8 cellular contexts compared by ENCODE assay signal in the genomic region with DNA sequence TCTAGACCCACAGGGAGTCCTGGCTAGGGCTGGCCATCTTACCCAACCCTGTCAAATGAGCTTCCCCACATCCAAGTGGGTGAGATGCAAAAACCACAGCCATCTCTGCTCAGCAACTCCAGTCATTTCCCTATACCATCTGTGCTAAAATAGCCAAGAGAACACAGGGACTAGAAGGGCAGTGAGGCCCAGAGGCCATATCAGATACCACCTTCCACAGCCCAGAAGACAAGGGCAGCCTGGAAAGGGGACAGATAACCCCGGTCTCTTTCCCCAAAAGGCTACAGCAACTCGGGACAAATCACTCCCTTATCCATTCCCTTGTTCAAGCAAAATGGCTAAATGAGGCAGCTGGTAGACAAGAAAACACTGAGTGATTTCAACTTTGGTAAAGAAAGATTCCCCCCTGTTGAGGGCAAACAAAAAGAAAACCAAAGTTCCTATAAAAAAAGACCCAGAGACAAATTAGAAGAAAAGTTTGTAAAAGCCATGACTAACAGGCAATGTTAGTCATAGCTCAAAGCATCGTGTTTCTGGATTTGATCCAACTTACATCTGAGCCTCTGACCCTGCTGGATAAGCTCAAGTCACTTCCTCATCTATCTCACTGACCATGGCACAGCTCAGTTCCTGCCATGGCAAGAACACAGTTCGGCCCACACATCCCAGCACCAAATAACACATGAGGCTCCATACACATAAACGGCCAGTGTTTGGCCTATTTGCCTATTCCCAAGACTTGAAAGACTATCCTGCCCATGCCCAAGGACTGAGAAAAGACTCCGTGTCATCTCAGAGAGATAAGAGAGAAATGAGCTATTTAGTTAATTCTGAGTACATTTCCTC. TPM values are rescaled to one million over a fixed set of nuclear protein-coding genes. Genes with fewer than 3 reads are reported as not detected.
DNase-seq lines count a peak whose midpoint lies in the region; ATAC-seq, FAIRE-seq and TF ChIP-seq lines count a peak whose summit lies in the region.

No MANE protein-coding gene starts in this region.

- no peaks in the 10 kb centered on the region for H4K20me1 ChIP-seq in astrocyte (ENCODE audit: insufficient read depth, low read length)

- H3K9me3 ChIP-seq in A549, result no peaks in the 10 kb centered on the region
- no peaks in the 10 kb centered on the region for H3K9me3 ChIP-seq in astrocyte (ENCODE audit: insufficient read depth, low read depth, low read length)
- H3K9me3 ChIP-seq in right lobe of liver, result no peaks in the 10 kb centered on the region

- CTCF ChIA-PET in A549 (lab: Yijun Ruan, JAX), result interaction anchor here (1.0 to 4.1 kb wide), 11 partner anchors 18 to 174 kb away, joined by 3 to 13 read pairs (median 6); a partner anchor contains a TSS

- intact Hi-C loops in right lobe of liver (cut with DNase I), result no loop called here

- peaks cover 8% of the 10 kb centered on the region for H3K27me3 Mint-ChIP-seq in astrocyte (ENCODE audit: low read depth, unreplicated experiment)

- H3K27me3 ChIP-seq in astrocyte (ENCODE audit: insufficient read depth, low read length) (no peaks in the 10 kb centered on the region), right lobe of liver (no peaks in the 10 kb centered on the region)

- no peak for TF ChIP-seq EP300 in A549 (IDR thresholded peaks at IDR 0.05)

- POLR2A ChIA-PET in A549 (lab: Yijun Ruan, JAX), result interaction anchor here (1.6 kb wide), 1 partner anchor 39 kb away, joined by 9 read pairs; no protein-coding TSS in a partner anchor

- peak; percentile 55 to 87 for DNase-seq in A549 (ENCODE audit: low read depth in 1 of 2, low spot score in 1 of 2)
- DNase-seq in HUDEP-2 (lab: John Stamatoyannopoulos, UW; ENCODE audit: unreplicated experiment in 76 of 76), result peak in 41 of 76 experiments; percentile 2 to 67 (median 30)
- DNase-seq in astrocyte (ENCODE audit: low read depth), result peak; percentile 90
- DNase-seq in right lobe of liver, result peak in 1 of 3 donors; percentile 30
- no peak for DNase-seq in epidermal melanocyte (ENCODE audit: insufficient read length, low spot score)
- DNase-seq in NCI-H1694 treated with DMSO at 0.1 percent for 48 hours (lab: John Stamatoyannopoulos, UW), result no peak
- DNase-seq in DMS114 treated with DMSO at 0.1 percent for 48 hours (lab: John Stamatoyannopoulos, UW; ENCODE audit: unreplicated experiment), result no peak
- DNase-seq in NCI-H1436 (lab: John Stamatoyannopoulos, UW), result no peak

- 30% methylated on average over 6 of the region's 6 CpGs for WGBS in A549 (ENCODE audit: missing lambda C conversion rate)
- 51% methylated on average over 4 of the region's 6 CpGs for WGBS in right lobe of liver (ENCODE audit: insufficient coverage, low coverage, low lambda C conversion rate, missing lambda C conversion rate)

- H3K9me3 Mint-ChIP-seq in astrocyte (ENCODE audit: unreplicated experiment), result no peaks in the 10 kb centered on the region

- TF ChIP-seq POLR2A in A549 (IDR thresholded peaks at IDR 0.05; ENCODE audit: low read length) (no peak), right lobe of liver (IDR thresholded peaks at IDR 0.05) (no peak)

- H3K9ac ChIP-seq in astrocyte (ENCODE audit: low read length), result peak overlapping the region; percentile 56

- peak overlapping the region; percentile 73 to 81 for H3K27ac ChIP-seq in A549
- peak overlapping the region; percentile 70 for H3K27ac ChIP-seq in astrocyte (ENCODE audit: low read depth, low read length)
- H3K27ac ChIP-seq in right lobe of liver, result peak overlapping the region in 1 of 3 donors; percentile 34

- FAIRE-seq in A549 (lab: Jason Lieb, UNC) (peak; percentile 65), astrocyte (lab: Jason Lieb, UNC) (peak; percentile 98)

- no peaks in the 10 kb centered on the region for H3K36me3 Mint-ChIP-seq in astrocyte (ENCODE audit: low read depth, unreplicated experiment)

- TF ChIP-seq CTCF in A549 (IDR thresholded peaks at IDR 0.05) (no peak), astrocyte (IDR thresholded peaks at IDR 0.05; ENCODE audit: insufficient read depth, low read depth, low read length) (no peak), right lobe of liver (IDR thresholded peaks at IDR 0.05) (no peak)

- peak overlapping the region; percentile 27 for H2AFZ ChIP-seq in astrocyte (ENCODE audit: low read depth, low read length)

- peak overlapping the region; percentile 35 for H3K27ac Mint-ChIP-seq in astrocyte (ENCODE audit: unreplicated experiment)

- H3K4me1 Mint-ChIP-seq in astrocyte (ENCODE audit: low read depth, unreplicated experiment), result peaks cover 68% of the 10 kb centered on the region

- no peak overlapping the region for H3K4me3 Mint-ChIP-seq in astrocyte (ENCODE audit: unreplicated experiment)

- H3K79me2 ChIP-seq in astrocyte (ENCODE audit: insufficient read depth, low read length), result no peaks in the 10 kb centered on the region

- H3K4me2 ChIP-seq in A549 (peak overlapping the region; percentile 73), astrocyte (ENCODE audit: low read length) (peak overlapping the region; percentile 81)

- H3K4me3 ChIP-seq in A549 (peak overlapping the region; percentile 9; the same call in 1 of the 3 replicates), astrocyte (ENCODE audit: insufficient read depth, low read depth, low read length) (peak overlapping the region; percentile 40), right lobe of liver (no peak overlapping the region)

- H3K4me1 ChIP-seq in A549, result peaks cover 75% of the 10 kb centered on the region
- peaks cover 70% of the 10 kb centered on the region for H3K4me1 ChIP-seq in astrocyte (ENCODE audit: insufficient read depth, low read length)
- peaks cover 0 to 20% (median 11%) of the 10 kb centered on the region in 4 donors for H3K4me1 ChIP-seq in right lobe of liver

- H3K36me3 ChIP-seq in astrocyte (ENCODE audit: insufficient read depth, low read length), result no peaks in the 10 kb centered on the region
- no peaks in the 10 kb centered on the region for H3K36me3 ChIP-seq in right lobe of liver

- ATAC-seq in A549 (peak; percentile 58 to 71), right lobe of liver (peak; percentile 26 to 65 (median 44))

- no peak for TF ChIP-seq RAD21 in A549 (conservative IDR thresholded peaks at IDR 0.05 in 1 of 2, IDR thresholded peaks at IDR 0.05 in 1 of 2)

TF ChIP-seq in A549, 52 proteins besides CTCF, POLR2A, EP300 and RAD21:
- TF ChIP-seq, protein P1, sequence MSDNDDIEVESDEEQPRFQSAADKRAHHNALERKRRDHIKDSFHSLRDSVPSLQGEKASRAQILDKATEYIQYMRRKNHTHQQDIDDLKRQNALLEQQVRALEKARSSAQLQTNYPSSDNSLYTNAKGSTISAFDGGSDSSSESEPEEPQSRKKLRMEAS (IDR thresholded peaks at IDR 0.05), result peak; percentile 52; the same call in 1 of the 2 replicates
- TF ChIP-seq KDM5A (IDR thresholded peaks at IDR 0.05) (no peak), NFE2L2 (conservative IDR thresholded peaks at IDR 0.05; ENCODE audit: low read length) (no peak), JUN (IDR thresholded peaks at IDR 0.05) (peak in 1 of 2 experiments; percentile 44; a peak in 1 of 5 replicates), JUNB (IDR thresholded peaks at IDR 0.05) (peak; percentile 69), HOXA7 (CRISPR knock-in tag; IDR thresholded peaks at IDR 0.05) (no peak), GATA3 (IDR thresholded peaks at IDR 0.05; ENCODE audit: borderline replicate concordance) (0 out of 2 replicates have a peak, but pooled peaks have one; percentile 18), FOSL2 (IDR thresholded peaks at IDR 0.05) (peak; percentile 55; the same call in 1 of the 2 replicates), FOSL2 (CRISPR knock-in tag; IDR thresholded peaks at IDR 0.05) (peak; percentile 60)

RNA-seq across cellular contexts. Expression of a gene that starts 3.1 kb away (rescaled TPM):
- polyA plus RNA-seq in A549 (2011; rRNA removed), result 7.3 and 11.6 TPM in 2 replicates
- 5.8 and 6.5 TPM in 2 replicates for polyA plus RNA-seq in A549 (2012; cell fraction: cytosol; rRNA removed)
- polyA plus RNA-seq in A549 (2012; cell fraction: nucleus; rRNA removed), result 19.8 and 28.4 TPM in 2 replicates
- 8.1 to 11.1 TPM (median 9.1 TPM) in 3 replicates for polyA plus RNA-seq in A549 (2017; fragmentation: RNase III; extraction: RNeasy Plus Mini Kit Qiagen cat#74134 plus additional on column Dnase treatment)
- 15.0 and 19.3 TPM in 2 replicates for polyA minus RNA-seq in A549 (2011; rRNA and poly(A)+ RNA removed)
- 4.2 and 6.1 TPM in 2 replicates for total RNA-seq in astrocyte
- total RNA-seq in right lobe of liver, result 10 to 100 TPM in 1 of 6 experiments, 1 to 10 TPM in 5; 5.0 to 14.6 (median 8.4) TPM

RNA-seq across cellular contexts. Expression of a gene that starts 26.1 kb away (rescaled TPM):
- 1.0 and 1.1 TPM in 2 replicates for polyA plus RNA-seq in A549 (2011; rRNA removed)
- polyA plus RNA-seq in A549 (2012; cell fraction: cytosol; rRNA removed), result 1.6 TPM in 2 replicates
- 0.95 and 1.9 TPM in 2 replicates for polyA plus RNA-seq in A549 (2012; cell fraction: nucleus; rRNA removed)
- polyA plus RNA-seq in A549 (2017; fragmentation: RNase III; extraction: RNeasy Plus Mini Kit Qiagen cat#74134 plus additional on column Dnase treatment), result 2.5 to 3.3 TPM (median 3.0 TPM) in 3 replicates
- 0.54 TPM in 1 of 2 replicates, not detected in the other for polyA minus RNA-seq in A549 (2011; rRNA and poly(A)+ RNA removed)
- total RNA-seq in astrocyte, result 5.9 and 15.1 TPM in 2 replicates
- total RNA-seq in right lobe of liver, result 100 to 1,000 TPM in 4 of 6 experiments, 10 to 100 TPM in 2; 36.9 to 749 (median 247) TPM

RNA-seq across cellular contexts. Expression of a gene that starts 55.5 kb away (rescaled TPM):
- polyA plus RNA-seq in A549 (2011; rRNA removed), result 0.17 TPM in 1 of 2 replicates, not detected in the other
- polyA plus RNA-seq in A549 (2012; cell fraction: cytosol; rRNA removed), result not detected in 2 replicates
- polyA plus RNA-seq in A549 (2012; cell fraction: nucleus; rRNA removed), result not detected in 2 replicates
- not detected in 3 replicates for polyA plus RNA-seq in A549 (2017; fragmentation: RNase III; extraction: RNeasy Plus Mini Kit Qiagen cat#74134 plus additional on column Dnase treatment)
- polyA minus RNA-seq in A549 (2011; rRNA and poly(A)+ RNA removed), result not detected in 2 replicates
- total RNA-seq in astrocyte, result not detected in 2 replicates
- total RNA-seq in right lobe of liver, result 100 to 1,000 TPM; 281 to 749 (median 512) TPM

Comparison
In these comparisons a context has a peak if more than half of its experiments do, and no peak if none do; other contexts are left out.
1. DNase-seq: peak in A549 (2 of 2), HUDEP-2 (41 of 76) and astrocyte (single experiment); none in epidermal melanocyte (single experiment), NCI-H1694 treated with DMSO at 0.1 percent for 48 hours (single experiment), DMS114 treated with DMSO at 0.1 percent for 48 hours (single experiment) and NCI-H1436 (single experiment).
2. H3K4me3 ChIP-seq: peak in A549 (single experiment) and astrocyte (single experiment); none in right lobe of liver (0 of 3).
3. RNA of a gene that starts 55.5 kb away (total RNA-seq): 281 to 749 TPM in right lobe of liver; not detected in astrocyte; every median in the first group is over 100 times any median in the second.